Comparison of ENCODE assay signal across 8 cellular contexts in the genomic region with DNA sequence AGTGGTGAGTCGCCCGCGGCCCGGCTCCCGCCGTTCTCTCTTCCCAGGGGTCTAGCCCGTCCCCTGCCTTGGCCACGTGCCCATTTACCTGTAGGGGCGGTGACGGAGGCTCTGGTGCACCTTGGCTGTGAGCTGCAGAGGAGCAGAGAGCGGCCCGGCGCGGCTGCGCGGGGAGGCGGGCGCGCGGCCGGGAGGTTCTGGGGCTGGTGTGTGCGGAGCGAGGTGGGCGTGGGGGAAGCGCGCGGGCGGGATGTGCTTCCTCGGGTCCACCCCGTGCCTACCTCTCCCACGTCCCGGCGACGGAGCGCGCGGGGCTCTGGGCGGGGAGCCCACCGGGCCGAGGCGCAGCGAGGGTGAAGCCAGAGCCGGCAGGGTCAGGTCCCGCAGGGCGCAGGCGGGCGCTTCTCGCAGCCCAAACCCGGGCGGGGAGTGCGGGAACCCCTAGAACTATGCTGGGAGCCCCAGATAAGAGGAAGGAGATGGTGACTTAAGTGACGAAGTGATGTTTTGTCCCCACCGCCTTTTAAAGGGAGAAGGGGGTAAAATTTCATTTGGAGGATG. TPM values are rescaled to one million over a fixed set of nuclear protein-coding genes. Genes with fewer than 3 reads are reported as not detected.
DNase-seq lines count a peak whose midpoint lies in the region; ATAC-seq and TF ChIP-seq lines count a peak whose summit lies in the region.

No MANE protein-coding gene starts in this region.

- H4K20me1 ChIP-seq in fibroblast of lung (ENCODE audit: control insufficient read depth, extremely low read depth, insufficient read depth, low read length) (no peaks in the 10 kb centered on the region), neural progenitor cell (ENCODE audit: low read depth) (no peaks in the 10 kb centered on the region)

- H3K27me3 ChIP-seq in fibroblast of lung (ENCODE audit: control insufficient read depth, insufficient read depth, low read length) = no peaks in the 10 kb centered on the region
- peaks cover 6% of the 10 kb centered on the region for H3K27me3 ChIP-seq in neural progenitor cell
- no peaks in the 10 kb centered on the region for H3K27me3 ChIP-seq in vagina

- peaks cover 23% of the 10 kb centered on the region for H3K4me1 Mint-ChIP-seq in neural progenitor cell

- TF ChIP-seq POLR2A in vagina (IDR thresholded peaks at IDR 0.05) = no peak

- H3K9ac ChIP-seq in fibroblast of lung (ENCODE audit: insufficient read depth, low read length) = peak overlapping the region; percentile 79
- no peak overlapping the region for H3K9ac ChIP-seq in neural progenitor cell

- H3K36me3 Mint-ChIP-seq in neural progenitor cell = peaks cover 10% of the 10 kb centered on the region

- H3K4me2 ChIP-seq in fibroblast of lung (ENCODE audit: extremely low read depth, insufficient read depth, low read length) = peak overlapping the region; percentile 90
- peak overlapping the region; percentile 86 for H3K4me2 ChIP-seq in neural progenitor cell

- peak; percentile 3 for ATAC-seq in GM21786 (IDR thresholded peaks at IDR 0.05; ENCODE audit: unreplicated experiment)

- peaks cover 3% of the 10 kb centered on the region for H3K27me3 Mint-ChIP-seq in neural progenitor cell (ENCODE audit: insufficient read depth, low read depth)

- TF ChIP-seq CTCF in fibroblast of lung (conservative IDR thresholded peaks at IDR 0.05 in 1 of 2, IDR thresholded peaks at IDR 0.05 in 1 of 2; ENCODE audit: low read depth in 1 of 2, low read length in 2 of 2) (no peak), neural progenitor cell (IDR thresholded peaks at IDR 0.05) (no peak), vagina (IDR thresholded peaks at IDR 0.05) (no peak)

- H3K36me3 ChIP-seq in fibroblast of lung (ENCODE audit: control insufficient read depth, insufficient read depth, low read length) (no peaks in the 10 kb centered on the region), neural progenitor cell (no peaks in the 10 kb centered on the region), vagina (peaks cover 0 to 23% of the 10 kb centered on the region in 2 donors)

- peak; percentile 45 for DNase-seq in DMS79 (lab: John Stamatoyannopoulos, UW)
- DNase-seq in M059J (ENCODE audit: low read depth) = peak; percentile 29
- DNase-seq in activated CD8-positive, alpha-beta memory T cell treated with anti-CD3 and anti-CD28 coated beads, Interleukin-2, amount 50 U/mL, for 1 hour (ENCODE audit: extremely low read depth) = peak; percentile 25
- peak in 1 of 2 donors; percentile 28 for DNase-seq in fibroblast of lung (ENCODE audit: low read depth in 2 of 2)
- DNase-seq in neural progenitor cell (ENCODE audit: low spot score) = no peak
- DNase-seq in vagina (ENCODE audit: extremely low spot score in 2 of 2) = peak in 1 of 2 donors; percentile 87
- DNase-seq in AML-193 (lab: John Stamatoyannopoulos, UW) = no peak

- H3K4me1 ChIP-seq in fibroblast of lung (ENCODE audit: control insufficient read depth, extremely low read depth, insufficient read depth, low read length) = peaks cover 22% of the 10 kb centered on the region
- peaks cover 15% of the 10 kb centered on the region for H3K4me1 ChIP-seq in neural progenitor cell
- H3K4me1 ChIP-seq in vagina = peaks cover 32% of the 10 kb centered on the region

- no peaks in the 10 kb centered on the region for H3K9me3 Mint-ChIP-seq in neural progenitor cell

- intact Hi-C loops in vagina (cut with DNase I) = no loop called here

- H3K4me3 Mint-ChIP-seq in neural progenitor cell = peak overlapping the region; percentile 91

- H3K27ac ChIP-seq in fibroblast of lung (ENCODE audit: insufficient read depth, low read length) (peak overlapping the region; percentile 63), neural progenitor cell (no peak overlapping the region), vagina (peak overlapping the region; percentile 90)

- H3K27ac Mint-ChIP-seq in neural progenitor cell = no peak overlapping the region

- H3F3A ChIP-seq in neural progenitor cell (ENCODE audit: low read depth) = peaks cover 42% of the 10 kb centered on the region

- H3K79me2 ChIP-seq in fibroblast of lung (ENCODE audit: control insufficient read depth, insufficient read depth, low read length) (no peaks in the 10 kb centered on the region), neural progenitor cell (ENCODE audit: low read depth) (no peaks in the 10 kb centered on the region)

- no peaks in the 10 kb centered on the region for H3K9me3 ChIP-seq in fibroblast of lung (ENCODE audit: control insufficient read depth, insufficient read depth, low read depth, low read length)
- no peaks in the 10 kb centered on the region for H3K9me3 ChIP-seq in neural progenitor cell (ENCODE audit: low read depth)
- no peaks in the 10 kb centered on the region for H3K9me3 ChIP-seq in vagina

- H3K4me3 ChIP-seq in fibroblast of lung (replicated peaks in 1 of 4; ENCODE audit: control extremely low read depth in 1 of 4, insufficient read depth in 1 of 4, low read depth in 3 of 4, low read length in 4 of 4) = peak overlapping the region; percentile 62 to 86 (median 74)
- H3K4me3 ChIP-seq in neural progenitor cell = peak overlapping the region; percentile 73
- H3K4me3 ChIP-seq in vagina = peak overlapping the region; percentile 76 to 79

- H2AFZ ChIP-seq in fibroblast of lung (ENCODE audit: low read length) = peak overlapping the region; percentile 54
- peak overlapping the region; percentile 92 for H2AFZ ChIP-seq in neural progenitor cell (replicated peaks)

RNA-seq across cellular contexts. Expression of a gene that starts 0.4 kb away (rescaled TPM):
- total RNA-seq in M059J (2014; rRNA removed; shearing (Covaris generic)) = 11.7 and 21.1 TPM in 2 replicates
- 9.0 and 11.7 TPM in 2 replicates for total RNA-seq in fibroblast of lung
- 9.4 and 11.7 TPM in 2 replicates for polyA plus RNA-seq in fibroblast of lung
- polyA plus RNA-seq in fibroblast of lung (2012) = 14.5 and 17.2 TPM in 2 replicates
- polyA minus RNA-seq in fibroblast of lung (ENCODE audit: low replicate concordance) = 6.5 and 10.6 TPM in 2 replicates
- total RNA-seq in neural progenitor cell (ENCODE audit: low replicate concordance) = 11.2 and 15.0 TPM in 2 replicates
- total RNA-seq in vagina = 79.8 TPM

RNA-seq across cellular contexts. Expression of a gene that starts 54.2 kb away (rescaled TPM):
- 0.25 and 0.62 TPM in 2 replicates for total RNA-seq in M059J (2014; rRNA removed; shearing (Covaris generic))
- not detected in 2 replicates for total RNA-seq in fibroblast of lung
- not detected in 2 replicates for polyA plus RNA-seq in fibroblast of lung
- polyA plus RNA-seq in fibroblast of lung (2012) = not detected in 2 replicates
- not detected in 2 replicates for polyA minus RNA-seq in fibroblast of lung (ENCODE audit: low replicate concordance)
- not detected in 2 replicates for total RNA-seq in neural progenitor cell (ENCODE audit: low replicate concordance)
- not detected for total RNA-seq in vagina

Comparison
In these comparisons a context has a peak if more than half of its experiments do, and no peak if none do; other contexts are left out.
1. DNase-seq: peak in DMS79 (single experiment), M059J (single experiment) and activated CD8-positive, alpha-beta memory T cell treated with anti-CD3 and anti-CD28 coated beads, Interleukin-2, amount 50 U/mL, for 1 hour (single experiment); none in neural progenitor cell (single experiment) and AML-193 (0 of 2).
2. Peak in every context shown above with its lines, with median percentiles within 50 percentile points of each other: H3K4me3 ChIP-seq.